8 cellular contexts compared by ENCODE assay signal in the genomic region with DNA sequence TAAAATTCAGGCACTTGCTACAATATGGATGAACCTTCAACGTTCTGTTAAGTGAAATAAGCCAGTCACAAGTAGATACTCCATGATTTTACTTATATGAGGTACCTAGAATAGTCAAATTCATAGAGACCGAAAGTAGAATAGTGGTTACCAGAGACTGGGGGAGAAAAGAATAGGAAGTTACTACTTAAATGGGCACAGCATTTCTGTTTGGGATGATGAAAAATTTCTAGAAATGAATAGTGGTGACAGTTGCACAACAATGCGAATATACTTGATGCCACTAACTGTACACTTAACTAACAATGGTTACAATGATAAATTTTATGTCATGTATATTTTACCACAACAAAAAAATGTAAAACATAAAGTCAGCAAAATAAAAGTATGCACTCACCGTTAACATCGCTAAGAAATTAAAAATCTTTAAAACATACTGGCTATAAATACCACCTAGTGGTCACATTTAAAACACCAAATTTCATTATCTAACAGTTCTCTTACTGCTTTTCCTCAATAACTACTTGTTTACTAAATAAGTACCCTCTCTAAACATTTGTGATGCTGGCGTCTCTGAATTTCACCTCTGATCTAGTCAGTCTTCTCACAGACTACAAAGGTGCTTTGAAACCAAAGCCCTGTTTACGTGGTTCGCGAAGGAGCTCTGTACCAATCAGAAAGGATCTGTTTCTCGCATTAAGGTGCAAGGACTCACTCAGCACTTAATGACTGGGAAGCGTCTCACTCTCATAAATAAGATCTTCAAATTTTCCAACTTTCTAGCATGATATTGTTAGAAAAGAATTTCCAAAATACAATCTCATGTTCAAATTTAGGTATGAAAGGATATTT. TPM values are rescaled to one million over a fixed set of nuclear protein-coding genes. Genes with fewer than 3 reads are reported as not detected.
DNase-seq lines count a peak whose midpoint lies in the region; ATAC-seq, FAIRE-seq and TF ChIP-seq lines count a peak whose summit lies in the region.

No MANE protein-coding gene starts in this region.

- H3K4me3 Mint-ChIP-seq in T-helper 2 cell treated with Interferon-gamma antibody and Interleukin-4, amounts not matched to agents 5 μg/mL and 100 μg/mL, for 36 hours: peak overlapping the region; percentile 50

- TF ChIP-seq POLR2A in GM12891 (IDR thresholded peaks at IDR 0.05; ENCODE audit: low read depth, low read length): no peak

- H3K9ac ChIP-seq in keratinocyte (ENCODE audit: control insufficient read depth, extremely low read depth, insufficient read depth, low read length): no peak overlapping the region

- peaks cover 10% of the 10 kb centered on the region for H3K4me1 Mint-ChIP-seq in T-helper 2 cell treated with Interferon-gamma antibody and Interleukin-4, amounts not matched to agents 5 μg/mL and 100 μg/mL, for 36 hours (ENCODE audit: low read depth)

- in situ Hi-C loops in ACHN (cut with HindIII; ENCODE audit: low pct_ligation_motif_present, low pct_unique_long_range_greater_than_20kb, low sequenced_read_pairs): no loop called here

- no peak overlapping the region for H2AFZ ChIP-seq in keratinocyte (ENCODE audit: control insufficient read depth, low read length)

- H3K27ac ChIP-seq in keratinocyte (ENCODE audit: control insufficient read depth, insufficient read depth, low read length): no peak overlapping the region

- no peaks in the 10 kb centered on the region for H3K27me3 Mint-ChIP-seq in T-helper 2 cell treated with Interferon-gamma antibody and Interleukin-4, amounts not matched to agents 5 μg/mL and 100 μg/mL, for 36 hours (ENCODE audit: low read depth)

- peaks cover 1 to 3% of the 10 kb centered on the region in 2 experiments for H3K36me3 ChIP-seq in keratinocyte (ENCODE audit: control insufficient read depth in 2 of 2, extremely low read depth in 1 of 2, insufficient read depth in 2 of 2, low read length in 2 of 2)

- no peaks in the 10 kb centered on the region for H3K9me1 ChIP-seq in keratinocyte (ENCODE audit: control insufficient read depth, extremely low read depth, insufficient read depth, low read length)

- no peaks in the 10 kb centered on the region for H4K20me1 ChIP-seq in keratinocyte (ENCODE audit: control insufficient read depth, extremely low read depth, insufficient read depth, low read length)

- H3K4me1 ChIP-seq in keratinocyte (ENCODE audit: control insufficient read depth, extremely low read depth, insufficient read depth, low read length): no peaks in the 10 kb centered on the region

- DNase-seq in ACHN (peak; percentile 4), GM12891 (ENCODE audit: insufficient read length, low spot score) (no peak), keratinocyte (ENCODE audit: low read depth, low spot score) (no peak), NCI-H82 treated with DMSO at 0.1 percent for 48 hours (lab: John Stamatoyannopoulos, UW; ENCODE audit: unreplicated experiment) (no peak), COR-L47 (lab: John Stamatoyannopoulos, UW) (no peak), NCI-H345 (lab: John Stamatoyannopoulos, UW) (no peak)
- no peak for DNase-seq in T-helper 2 cell treated with Interferon-gamma antibody and Interleukin-4, amounts not matched to agents 5 μg/mL and 100 μg/mL, for 36 hours (ENCODE audit: low spot score)

- FAIRE-seq in GM12891 (lab: Jason Lieb, UNC): peak; percentile 71
- FAIRE-seq in keratinocyte (lab: Jason Lieb, UNC): no peak

- TF ChIP-seq CTCF in keratinocyte (optimal IDR thresholded peaks at IDR 0.05 in 1 of 3, IDR thresholded peaks at IDR 0.05 in 1 of 3, conservative IDR thresholded peaks at IDR 0.05 in 1 of 3; ENCODE audit: extremely low read depth in 1 of 3, insufficient read depth in 2 of 3, low read length in 3 of 3): peak in 2 of 3 experiments; percentile 18 to 37

- H3K4me2 ChIP-seq in keratinocyte (ENCODE audit: control insufficient read depth, extremely low read depth, insufficient read depth, low read depth, low read length): no peak overlapping the region

- no peak for ATAC-seq in GM18498 (IDR thresholded peaks at IDR 0.05; ENCODE audit: unreplicated experiment)

- H3K79me2 ChIP-seq in keratinocyte (ENCODE audit: control insufficient read depth, insufficient read depth, low read length): no peaks in the 10 kb centered on the region

- no peaks in the 10 kb centered on the region for H3K9me3 Mint-ChIP-seq in T-helper 2 cell treated with Interferon-gamma antibody and Interleukin-4, amounts not matched to agents 5 μg/mL and 100 μg/mL, for 36 hours

- dilution Hi-C loops in keratinocyte (cut with MboI; ENCODE audit: extremely low pct_ligation_motif_present, low sequenced_read_pairs): no loop called here

- H3K9me3 ChIP-seq in keratinocyte (ENCODE audit: control insufficient read depth, low read depth, low read length): no peaks in the 10 kb centered on the region

- no peak overlapping the region for H3K27ac Mint-ChIP-seq in T-helper 2 cell treated with Interferon-gamma antibody and Interleukin-4, amounts not matched to agents 5 μg/mL and 100 μg/mL, for 36 hours

- H3K36me3 Mint-ChIP-seq in T-helper 2 cell treated with Interferon-gamma antibody and Interleukin-4, amounts not matched to agents 5 μg/mL and 100 μg/mL, for 36 hours (ENCODE audit: low read depth): peaks cover 17% of the 10 kb centered on the region

- no peaks in the 10 kb centered on the region for H3K27me3 ChIP-seq in keratinocyte (ENCODE audit: control insufficient read depth, extremely low read depth, insufficient read depth, low read length)

- no peak overlapping the region for H3K4me3 ChIP-seq in keratinocyte (ENCODE audit: control insufficient read depth in 2 of 3, extremely low read depth in 1 of 3, insufficient read depth in 2 of 3, low read depth in 1 of 3, low read length in 3 of 3)

TF ChIP-seq in GM12891, 5 proteins besides CTCF, POLR2A, EP300 and RAD21:
- no peak for TF ChIP-seq TAF1 (IDR thresholded peaks at IDR 0.05; ENCODE audit: low read depth, low read length)
TF ChIP-seq in GM12891: peak in this region for 0.

RNA-seq across cellular contexts. Expression of a gene that starts 22.7 kb away (rescaled TPM):
- polyA plus RNA-seq in GM12891 (2012; ENCODE audit: low read depth, missing spikeins): 8.6 TPM
- polyA plus RNA-seq in keratinocyte: 7.0 to 15.4 TPM (median 8.6 TPM) in 3 replicates
- 37.2 TPM for polyA plus RNA-seq in keratinocyte (2011; ENCODE audit: low read depth)
- 4.6 and 8.6 TPM in 2 replicates for polyA plus RNA-seq in keratinocyte (2011; cell fraction: cytosol; rRNA removed)
- 12.4 and 17.4 TPM in 2 replicates for polyA plus RNA-seq in keratinocyte (2011; cell fraction: nucleus; rRNA removed)
- polyA plus RNA-seq in keratinocyte (2012; ENCODE audit: low replicate concordance): 7.6 and 10.3 TPM in 2 replicates
- 3.2 to 22.9 TPM (median 6.9 TPM) in 3 replicates for polyA minus RNA-seq in keratinocyte
- 7.7 TPM for polyA minus RNA-seq in keratinocyte (2011; cell fraction: cytosol; rRNA and poly(A)+ RNA removed)
- 10.1 and 16.6 TPM in 2 replicates for polyA minus RNA-seq in keratinocyte (2011; cell fraction: nucleus; rRNA and poly(A)+ RNA removed)

RNA-seq across cellular contexts. Expression of a gene that starts 32.5 kb away (rescaled TPM):
- polyA plus RNA-seq in GM12891 (2012; ENCODE audit: low read depth, missing spikeins): 5.4 TPM
- 0.05 to 0.14 TPM in 2 of 3 replicates, not detected in the other for polyA plus RNA-seq in keratinocyte
- polyA plus RNA-seq in keratinocyte (2011; ENCODE audit: low read depth): not detected
- polyA plus RNA-seq in keratinocyte (2011; cell fraction: cytosol; rRNA removed): 0.02 and 0.04 TPM in 2 replicates
- 0.05 and 0.37 TPM in 2 replicates for polyA plus RNA-seq in keratinocyte (2011; cell fraction: nucleus; rRNA removed)
- 0.15 and 1.5 TPM in 2 replicates for polyA plus RNA-seq in keratinocyte (2012; ENCODE audit: low replicate concordance)
- polyA minus RNA-seq in keratinocyte: 0.10 to 0.13 TPM in 2 of 3 replicates, not detected in the other
- not detected for polyA minus RNA-seq in keratinocyte (2011; cell fraction: cytosol; rRNA and poly(A)+ RNA removed)
- not detected in 2 replicates for polyA minus RNA-seq in keratinocyte (2011; cell fraction: nucleus; rRNA and poly(A)+ RNA removed)

RNA-seq across cellular contexts. Expression of a gene that starts 40.9 kb away (rescaled TPM):
- polyA plus RNA-seq in GM12891 (2012; ENCODE audit: low read depth, missing spikeins): 1.9 TPM
- not detected in 3 replicates for polyA plus RNA-seq in keratinocyte
- not detected for polyA plus RNA-seq in keratinocyte (2011; ENCODE audit: low read depth)
- not detected in 2 replicates for polyA plus RNA-seq in keratinocyte (2011; cell fraction: cytosol; rRNA removed)
- polyA plus RNA-seq in keratinocyte (2011; cell fraction: nucleus; rRNA removed): not detected in 2 replicates
- not detected in 2 replicates for polyA plus RNA-seq in keratinocyte (2012; ENCODE audit: low replicate concordance)
- not detected in 3 replicates for polyA minus RNA-seq in keratinocyte
- not detected for polyA minus RNA-seq in keratinocyte (2011; cell fraction: cytosol; rRNA and poly(A)+ RNA removed)
- not detected in 2 replicates for polyA minus RNA-seq in keratinocyte (2011; cell fraction: nucleus; rRNA and poly(A)+ RNA removed)

RNA-seq across cellular contexts. Expression of a gene that starts 56.7 kb away (rescaled TPM):
- polyA plus RNA-seq in GM12891 (2012; ENCODE audit: low read depth, missing spikeins): 1.6 TPM
- not detected in 3 replicates for polyA plus RNA-seq in keratinocyte
- not detected for polyA plus RNA-seq in keratinocyte (2011; ENCODE audit: low read depth)
- polyA plus RNA-seq in keratinocyte (2011; cell fraction: cytosol; rRNA removed): not detected in 2 replicates
- polyA plus RNA-seq in keratinocyte (2011; cell fraction: nucleus; rRNA removed): 0.11 and 0.39 TPM in 2 replicates
- polyA plus RNA-seq in keratinocyte (2012; ENCODE audit: low replicate concordance): 0.14 TPM in 1 of 2 replicates, not detected in the other
- polyA minus RNA-seq in keratinocyte: 0.63 TPM in 1 of 3 replicates, not detected in the others
- polyA minus RNA-seq in keratinocyte (2011; cell fraction: cytosol; rRNA and poly(A)+ RNA removed): not detected
- 0.42 TPM in 1 of 2 replicates, not detected in the other for polyA minus RNA-seq in keratinocyte (2011; cell fraction: nucleus; rRNA and poly(A)+ RNA removed)
